Comparison of ENCODE assay signal across 23 cellular contexts in genomic region chr3:23294770-23295387, GRCh38.
DNase-seq lines count a peak whose midpoint lies in the region; ATAC-seq, FAIRE-seq and TF ChIP-seq lines count a peak whose summit lies in the region.
"Had no signal": no experiment of that assay in that cellular context is flagged by ENCODE, and none has a peak within 500 bp of the region (broad histone marks: within the 10 kb centered on the region; RNA-seq: fewer than 3 reads in every experiment).

No MANE protein-coding gene starts in this region.

- ATAC-seq in GM19372 (IDR thresholded peaks at IDR 0.05; ENCODE audit: low read depth, unreplicated experiment) (peak; percentile 64), HG03064 (IDR thresholded peaks at IDR 0.05; ENCODE audit: low read depth, unreplicated experiment) (peak; percentile 57)
- ATAC-seq: activated T-cell treated with anti-CD3 and anti-CD28 coated beads, Interleukin-2, amount 50 U/mL, for 72 hours; lower lobe of right lung; right lobe of liver; stimulated activated naive CD8-positive, alpha-beta T cell treated with anti-CD3 and anti-CD28 coated beads, Interleukin-15, amount 100 ng/mL, for 72 hours; T-helper 17 cell; upper lobe of right lung had no signal

- no peaks in the 10 kb centered on the region for H3K9me3 Mint-ChIP-seq in activated T-helper 1 cell treated with anti-CD3 and anti-CD28 coated beads, Interleukin-12 subunit alpha, Interleukin-12 subunit beta, Interleukin-2, Interleukin-4 antibody, amounts not matched to agents 30 ng/mL and 10 ng/mL and 1 ng/mL, durations not matched to agents 14 hours and 24 hours and 36 hours

- H3K27ac ChIP-seq in VCaP, result peak overlapping the region; percentile 9
- H3K27ac ChIP-seq: hepatocyte, lower lobe of right lung, ovary, right lobe of liver, upper lobe of right lung had no signal

- no peak overlapping the region for H3K27ac Mint-ChIP-seq in activated T-helper 1 cell treated with anti-CD3 and anti-CD28 coated beads, Interleukin-12 subunit alpha, Interleukin-12 subunit beta, Interleukin-2, Interleukin-4 antibody, amounts not matched to agents 30 ng/mL and 10 ng/mL and 1 ng/mL, durations not matched to agents 14 hours and 24 hours and 36 hours
- H3K27ac Mint-ChIP-seq: activated naive CD8-positive, alpha-beta T cell treated with anti-CD3 and anti-CD28 coated beads, Interleukin-2, amount 10 ng/mL, durations not matched to agents 7 days and 5 days; activated T-cell treated with anti-CD3 and anti-CD28 coated beads, Interleukin-2, amount 50 U/mL, for 72 hours; T-helper 17 cell had no signal

- H3K27me3 Mint-ChIP-seq in activated T-helper 1 cell treated with anti-CD3 and anti-CD28 coated beads, Interleukin-12 subunit alpha, Interleukin-12 subunit beta, Interleukin-2, Interleukin-4 antibody, amounts not matched to agents 30 ng/mL and 10 ng/mL and 1 ng/mL, durations not matched to agents 14 hours and 24 hours and 36 hours (ENCODE audit: insufficient read depth), result no peaks in the 10 kb centered on the region
- H3K27me3 Mint-ChIP-seq: activated naive CD8-positive, alpha-beta T cell treated with anti-CD3 and anti-CD28 coated beads, Interleukin-2, amount 10 ng/mL, durations not matched to agents 7 days and 5 days; stimulated activated naive CD8-positive, alpha-beta T cell treated with anti-CD3 and anti-CD28 coated beads, Interleukin-15, amount 100 ng/mL, for 72 hours; T-helper 17 cell had no signal

- H3K4me1 Mint-ChIP-seq in activated T-helper 1 cell treated with anti-CD3 and anti-CD28 coated beads, Interleukin-12 subunit alpha, Interleukin-12 subunit beta, Interleukin-2, Interleukin-4 antibody, amounts not matched to agents 30 ng/mL and 10 ng/mL and 1 ng/mL, durations not matched to agents 14 hours and 24 hours and 36 hours (ENCODE audit: low read depth), result no peaks in the 10 kb centered on the region
- H3K4me1 Mint-ChIP-seq: activated naive CD8-positive, alpha-beta T cell treated with anti-CD3 and anti-CD28 coated beads, Interleukin-2, amount 10 ng/mL, durations not matched to agents 7 days and 5 days; T-helper 17 cell had no signal

- no peak for TF ChIP-seq CTCF in VCaP (conservative IDR thresholded peaks at IDR 0.05)

- no peaks in the 10 kb centered on the region for H3K36me3 Mint-ChIP-seq in activated T-helper 1 cell treated with anti-CD3 and anti-CD28 coated beads, Interleukin-12 subunit alpha, Interleukin-12 subunit beta, Interleukin-2, Interleukin-4 antibody, amounts not matched to agents 30 ng/mL and 10 ng/mL and 1 ng/mL, durations not matched to agents 14 hours and 24 hours and 36 hours (ENCODE audit: low read depth)

- DNase-seq in GM18507 (ENCODE audit: extremely low spot score, insufficient read length, low read depth) (no peak), NCI-H1930 (lab: John Stamatoyannopoulos, UW) (no peak), AG20443 (ENCODE audit: low spot score) (no peak)
- DNase-seq in activated effector memory CD4-positive, alpha-beta T cell treated with Interleukin-2 at 50 U/mL for 16 hours, result no peak
- no peak for DNase-seq in activated T-helper 1 cell treated with anti-CD3 and anti-CD28 coated beads, Interleukin-12 subunit alpha, Interleukin-12 subunit beta, Interleukin-2, Interleukin-4 antibody, amounts not matched to agents 30 ng/mL and 10 ng/mL and 1 ng/mL, durations not matched to agents 14 hours and 24 hours and 36 hours (ENCODE audit: low spot score)
- DNase-seq: activated naive CD8-positive, alpha-beta T cell treated with anti-CD3 and anti-CD28 coated beads, Interleukin-2, amount 10 ng/mL, durations not matched to agents 7 days and 5 days; activated T-cell treated with anti-CD3 and anti-CD28 coated beads, Interleukin-2, amount 50 U/mL, for 72 hours; EL; lower lobe of right lung; NCI-H2081; NCI-H524 treated with DMSO at 0.1 percent for 48 hours; ovary; right lobe of liver; SIG-M5; stimulated activated naive CD8-positive, alpha-beta T cell treated with anti-CD3 and anti-CD28 coated beads, Interleukin-15, amount 100 ng/mL, for 72 hours; T-helper 17 cell; upper lobe of right lung had no signal

- H3K4me3 Mint-ChIP-seq in activated T-helper 1 cell treated with anti-CD3 and anti-CD28 coated beads, Interleukin-12 subunit alpha, Interleukin-12 subunit beta, Interleukin-2, Interleukin-4 antibody, amounts not matched to agents 30 ng/mL and 10 ng/mL and 1 ng/mL, durations not matched to agents 14 hours and 24 hours and 36 hours, result no peak overlapping the region
- H3K4me3 Mint-ChIP-seq: activated naive CD8-positive, alpha-beta T cell treated with anti-CD3 and anti-CD28 coated beads, Interleukin-2, amount 10 ng/mL, durations not matched to agents 7 days and 5 days; activated T-cell treated with anti-CD3 and anti-CD28 coated beads, Interleukin-2, amount 50 U/mL, for 72 hours; stimulated activated naive CD8-positive, alpha-beta T cell treated with anti-CD3 and anti-CD28 coated beads, Interleukin-15, amount 100 ng/mL, for 72 hours; T-helper 17 cell had no signal

- intact Hi-C loops in activated T-helper 1 cell treated with anti-CD3 and anti-CD28 coated beads, Interleukin-12 subunit alpha, Interleukin-12 subunit beta, Interleukin-2, Interleukin-4 antibody, amounts not matched to agents 30 ng/mL and 10 ng/mL and 1 ng/mL, durations not matched to agents 14 hours and 24 hours and 36 hours (cut with micrococcal nuclease), result no loop called here

- FAIRE-seq in GM18507 (lab: Jason Lieb, UNC), result peak; percentile 50
- FAIRE-seq: endothelial cell of umbilical vein, islet of Langerhans had no signal
